Comparison of ENCODE assay signal across 15 cellular contexts in genomic region chr9:111795557-111795839, GRCh38. TPM values are rescaled to one million over a fixed set of nuclear protein-coding genes. Genes with fewer than 3 reads are reported as not detected.
DNase-seq lines count a peak whose midpoint lies in the region; ATAC-seq and TF ChIP-seq lines count a peak whose summit lies in the region.
"Had no signal": no experiment of that assay in that cellular context is flagged by ENCODE, and none has a peak within 500 bp of the region (broad histone marks: within the 10 kb centered on the region; RNA-seq: fewer than 3 reads in every experiment).

No MANE protein-coding gene starts in this region.

- intact Hi-C loops in left colon (cut with DNase I, micrococcal nuclease): no loop called here

- no peaks in the 10 kb centered on the region for H3K36me3 ChIP-seq in RWPE2 (ENCODE audit: low read depth)
- no peaks in the 10 kb centered on the region for H3K36me3 ChIP-seq in SJCRH30

- H3K4me3 ChIP-seq in RWPE2 (ENCODE audit: severe bottlenecking) (no peak overlapping the region), epithelial cell of esophagus (ENCODE audit: low read length) (peak overlapping the region; percentile 46), SJCRH30 (no peak overlapping the region)
- H3K4me3 ChIP-seq: A549, BLaER1, GM12878 had no signal

- DNase-seq in RWPE2 (ENCODE audit: low spot score) (no peak), epithelial cell of esophagus (ENCODE audit: low read depth) (peak; percentile 89), left colon (no peak), SJCRH30 (no peak), SIG-M5 (lab: John Stamatoyannopoulos, UW) (no peak), GM10266 (ENCODE audit: extremely low spot score) (no peak)
- DNase-seq: CD4-positive, alpha-beta memory T cell; DMS79 treated with DMSO at 0.1 percent for 48 hours; GF-D8; H9 had no signal

- H3K27ac ChIP-seq in RWPE2 (ENCODE audit: poor library complexity, severe bottlenecking): peak overlapping the region; percentile 46
- H3K27ac ChIP-seq in SJCRH30: no peak overlapping the region
- H3K27ac ChIP-seq: A549, BLaER1 had no signal

- ATAC-seq in RWPE2 (ENCODE audit: low read depth) (peak; percentile 57), left colon (peak; percentile 24)
- ATAC-seq: A549, GM12878, HepG2 had no signal

- no peak for TF ChIP-seq CTCF in RWPE2 (IDR thresholded peaks at IDR 0.05; ENCODE audit: poor library complexity, severe bottlenecking)
- no peak for TF ChIP-seq CTCF in epithelial cell of esophagus (IDR thresholded peaks at IDR 0.05; ENCODE audit: insufficient read depth, low read depth, low read length, missing control alignments)
- no peak for TF ChIP-seq CTCF in GM10266 (IDR thresholded peaks at IDR 0.05; ENCODE audit: control insufficient read depth, insufficient read depth, low read depth, missing control alignments)

- peaks cover 15% of the 10 kb centered on the region for H3K4me1 ChIP-seq in RWPE2 (ENCODE audit: insufficient read depth, poor library complexity, severe bottlenecking)
- peaks cover 15% of the 10 kb centered on the region for H3K4me1 ChIP-seq in SJCRH30
- H3K4me1 ChIP-seq: BLaER1 had no signal

- H3K9me3 ChIP-seq in RWPE2 (ENCODE audit: severe bottlenecking) (no peaks in the 10 kb centered on the region), SJCRH30 (replicated peaks) (no peaks in the 10 kb centered on the region)
- H3K9me3 ChIP-seq: A549 had no signal

- no peaks in the 10 kb centered on the region for H3K27me3 ChIP-seq in RWPE2 (ENCODE audit: insufficient read depth, poor library complexity, severe bottlenecking)
- H3K27me3 ChIP-seq in SJCRH30: no peaks in the 10 kb centered on the region
- H3K27me3 ChIP-seq: BLaER1 had no signal

RNA-seq across cellular contexts. Expression of gene SHOC1, which starts 0.8 kb away (rescaled TPM):
- total RNA-seq in left colon: not detected
- 0.58 and 0.85 TPM in 2 replicates for total RNA-seq in SJCRH30 (2014; rRNA removed; shearing (Covaris generic))
- total RNA-seq: CD4-positive, alpha-beta memory T cell; H1; H9; HepG2 had no signal
